In genomic region chr10:69901623-69902505, GRCh38 we compare ENCODE assay signal across 8 cellular contexts.
DNase-seq lines count a peak whose midpoint lies in the region; ATAC-seq and TF ChIP-seq lines count a peak whose summit lies in the region.

No MANE protein-coding gene starts in this region.

- DNase-seq in NCI-H526 (lab: John Stamatoyannopoulos, UW) (peak; percentile 9 to 72), NCI-H526 treated with DMSO at 0.1 percent for 48 hours (lab: John Stamatoyannopoulos, UW) (no peak), left ventricle myocardium superior (peak; percentile 52), spleen (no peak)
- peak; percentile 32 to 48 for DNase-seq in activated T-cell treated with anti-CD3 and anti-CD28 coated beads, Interleukin-2, amount 50 U/mL, for 48 hours

- H3K36me3 ChIP-seq in spleen, result no peaks in the 10 kb centered on the region

- peak overlapping the region in 2 of 8 donors; percentile 4 to 8 for H3K27ac ChIP-seq in spleen

- H3K9me3 ChIP-seq in spleen, result no peaks in the 10 kb centered on the region

- peak; percentile 64 for TF ChIP-seq RAD21 in Ishikawa (IDR thresholded peaks at IDR 0.05; ENCODE audit: low read depth)

- WGBS in spleen, 5 donors, result 57 to 74% (median 65%) methylated on average over 10 of the region's 10 CpGs

- H3K4me3 ChIP-seq in spleen, result no peak overlapping the region

- peak in 7 of 11 experiments; percentile 20 to 51 (median 42) for TF ChIP-seq CTCF in spleen (IDR thresholded peaks at IDR 0.05 in 8 of 11, conservative IDR thresholded peaks at IDR 0.05 in 3 of 11)

- no peak for TF ChIP-seq POLR2A in spleen (IDR thresholded peaks at IDR 0.05)

- intact Hi-C loops in left ventricle myocardium superior (cut with micrococcal nuclease) (no loop called here), spleen (cut with DNase I; ENCODE audit: low total_unique reads) (no loop called here)

- peaks cover 0 to 7% (median 0%) of the 10 kb centered on the region in 7 donors for H3K27me3 ChIP-seq in spleen (replicated peaks in 1 of 7)

- TF ChIP-seq EP300 in Ishikawa (IDR thresholded peaks at IDR 0.05; ENCODE audit: borderline replicate concordance), result no peak

- ATAC-seq in left ventricle myocardium superior, result peak; percentile 68
- ATAC-seq in HG03045 (IDR thresholded peaks at IDR 0.05; ENCODE audit: unreplicated experiment), result no peak
- no peak for ATAC-seq in GM18870 (IDR thresholded peaks at IDR 0.05; ENCODE audit: unreplicated experiment)

- no peaks in the 10 kb centered on the region for H3K4me1 ChIP-seq in spleen

TF ChIP-seq in Ishikawa, 13 proteins besides CTCF, POLR2A, EP300 and RAD21:
- no peak for TF ChIP-seq FOXM1 (IDR thresholded peaks at IDR 0.05; ENCODE audit: borderline replicate concordance, low read depth)
- peak; percentile 86 for TF ChIP-seq USF1 (IDR thresholded peaks at IDR 0.05)
TF ChIP-seq in Ishikawa: peak in this region for 1.

Comparison
In these comparisons a context has a peak if more than half of its experiments do, and no peak if none do; other contexts are left out.
1. DNase-seq: peak in NCI-H526 (2 of 2), activated T-cell treated with anti-CD3 and anti-CD28 coated beads, Interleukin-2, amount 50 U/mL, for 48 hours (2 of 2) and left ventricle myocardium superior (single experiment); none in NCI-H526 treated with DMSO at 0.1 percent for 48 hours (single experiment) and spleen (single experiment).